In genomic region chr1:181655756-181656155, GRCh38 we compare ENCODE assay signal across 24 cellular contexts.
DNase-seq lines count a peak whose midpoint lies in the region; ATAC-seq and TF ChIP-seq lines count a peak whose summit lies in the region.
"Had no signal": no experiment of that assay in that cellular context is flagged by ENCODE, and none has a peak within 500 bp of the region (broad histone marks: within the 10 kb centered on the region; RNA-seq: fewer than 3 reads in every experiment).

No MANE protein-coding gene starts in this region.

- TF ChIP-seq CTCF in MCF 10A (IDR thresholded peaks at IDR 0.05; ENCODE audit: unreplicated experiment) (no peak), breast epithelium (IDR thresholded peaks at IDR 0.05) (no peak), astrocyte of the cerebellum (IDR thresholded peaks at IDR 0.05; ENCODE audit: low read depth, low read length, missing control alignments) (no peak), fibroblast of the aortic adventitia (IDR thresholded peaks at IDR 0.05; ENCODE audit: insufficient read depth, low read length) (no peak)

- CTCF ChIA-PET in MCF 10A (lab: Yijun Ruan, JAX) = interaction anchor here (0.5 to 1.4 kb wide), 5 partner anchors 12 to 1402 kb away, joined by 3 read pairs; no protein-coding TSS in a partner anchor

- no peak for TF ChIP-seq POLR2A in breast epithelium (IDR thresholded peaks at IDR 0.05)

- DNase-seq in MCF 10A (ENCODE audit: unreplicated experiment) (peak; percentile 32), breast epithelium (ENCODE audit: low spot score in 2 of 2) (no peak), astrocyte of the cerebellum (ENCODE audit: low read depth) (peak; percentile 1), fibroblast of the aortic adventitia (ENCODE audit: low read depth) (peak; percentile 12), stromal cell of bone marrow (ENCODE audit: low read depth) (peak; percentile 25), DMS153 (lab: John Stamatoyannopoulos, UW) (no peak)
- no peak for DNase-seq in activated CD4-positive, alpha-beta T cell treated with anti-CD3 and anti-CD28 coated beads, Interleukin-2, amount 50 U/mL, for 4 hours
- DNase-seq: 8988T; activated CD8-positive, alpha-beta memory T cell treated with anti-CD3 and anti-CD28 coated beads for 24 hours; activated naive CD4-positive, alpha-beta T cell; activated T-cell treated with anti-CD3 and anti-CD28 coated beads, Interleukin-2, amount 50 U/mL, for 24 hours; AML-193; anterior cingulate cortex; CD8-positive, alpha-beta memory T cell; erythroblast; kidney; NCI-H1105 treated with DMSO at 0.1 percent for 48 hours; NCI-H748 treated with DMSO at 0.1 percent for 48 hours; nucleus accumbens; SHP77; stimulated activated CD4-positive, alpha-beta T cell treated with anti-CD3 and anti-CD28 coated beads, Interleukin-12 subunit alpha, Interleukin-12 subunit beta, amount 100 ng/mL, for 4 hours; stomach had no signal

- no peaks in the 10 kb centered on the region for H3K27me3 Mint-ChIP-seq in MCF 10A (ENCODE audit: insufficient read depth, unreplicated experiment)

- H3K27me3 ChIP-seq in breast epithelium = no peaks in the 10 kb centered on the region
- H3K27me3 ChIP-seq: stomach had no signal

- peaks cover 0 to 4% of the 10 kb centered on the region in 2 donors for H3K9me3 ChIP-seq in breast epithelium
- H3K9me3 ChIP-seq: stomach had no signal

- no TSS peak for BruUV-seq in MCF 10A (replicated peaks; lab: Mats Ljungman, UMichigan)

- H3K4me1 Mint-ChIP-seq in MCF 10A (ENCODE audit: insufficient read depth, unreplicated experiment) = peaks cover 8% of the 10 kb centered on the region
- H3K4me1 Mint-ChIP-seq: CD8-positive, alpha-beta memory T cell had no signal

- in situ Hi-C loops in astrocyte of the cerebellum (cut with HindIII; ENCODE audit: low sequenced_read_pairs) = no loop called here

- ATAC-seq in GM18517 (IDR thresholded peaks at IDR 0.05; ENCODE audit: unreplicated experiment) = no peak

- H3K27ac Mint-ChIP-seq in MCF 10A (ENCODE audit: low read depth, unreplicated experiment) = no peak overlapping the region
- H3K27ac Mint-ChIP-seq: activated T-cell treated with anti-CD3 and anti-CD28 coated beads, Interleukin-2, amount 50 U/mL, for 24 hours; CD8-positive, alpha-beta memory T cell; type B pancreatic cell had no signal

- H3K4me3 ChIP-seq in breast epithelium (no peak overlapping the region), astrocyte of the cerebellum (ENCODE audit: low read depth, low read length) (no peak overlapping the region), fibroblast of the aortic adventitia (ENCODE audit: low read depth, low read length) (no peak overlapping the region)
- H3K4me3 ChIP-seq: stomach had no signal

- H3K9me3 Mint-ChIP-seq in MCF 10A (ENCODE audit: unreplicated experiment) = peaks cover 15% of the 10 kb centered on the region

- no peak overlapping the region for H3K27ac ChIP-seq in breast epithelium
- H3K27ac ChIP-seq: stomach had no signal

- no peak overlapping the region for H3K4me3 Mint-ChIP-seq in MCF 10A (ENCODE audit: unreplicated experiment)
- H3K4me3 Mint-ChIP-seq: activated T-cell treated with anti-CD3 and anti-CD28 coated beads, Interleukin-2, amount 50 U/mL, for 24 hours; CD8-positive, alpha-beta memory T cell; type B pancreatic cell had no signal

- no peaks in the 10 kb centered on the region for H3K4me1 ChIP-seq in breast epithelium

- POLR2A ChIA-PET in MCF 10A (lab: Yijun Ruan, JAX) = interaction anchor here (1.1 kb wide), 1 partner anchor 55 kb away, joined by 3 read pairs; no protein-coding TSS in a partner anchor

- intact Hi-C loops in MCF 10A (cut with micrococcal nuclease) = no loop called here
- intact Hi-C loops in breast epithelium (cut with DNase I; ENCODE audit: low total_unique reads) = no loop called here

- H3K36me3 ChIP-seq in breast epithelium = no peaks in the 10 kb centered on the region
- H3K36me3 ChIP-seq: stomach had no signal

- no peaks in the 10 kb centered on the region for H3K36me3 Mint-ChIP-seq in MCF 10A (ENCODE audit: insufficient read depth, unreplicated experiment)
- H3K36me3 Mint-ChIP-seq: type B pancreatic cell had no signal

Comparison
In these comparisons a context has a peak if more than half of its experiments do, and no peak if none do; other contexts are left out.
1. DNase-seq: peak in MCF 10A (single experiment), astrocyte of the cerebellum (single experiment), fibroblast of the aortic adventitia (single experiment) and stromal cell of bone marrow (single experiment); none in breast epithelium (0 of 2), DMS153 (single experiment) and activated CD4-positive, alpha-beta T cell treated with anti-CD3 and anti-CD28 coated beads, Interleukin-2, amount 50 U/mL, for 4 hours (0 of 2).